In the genomic region with DNA sequence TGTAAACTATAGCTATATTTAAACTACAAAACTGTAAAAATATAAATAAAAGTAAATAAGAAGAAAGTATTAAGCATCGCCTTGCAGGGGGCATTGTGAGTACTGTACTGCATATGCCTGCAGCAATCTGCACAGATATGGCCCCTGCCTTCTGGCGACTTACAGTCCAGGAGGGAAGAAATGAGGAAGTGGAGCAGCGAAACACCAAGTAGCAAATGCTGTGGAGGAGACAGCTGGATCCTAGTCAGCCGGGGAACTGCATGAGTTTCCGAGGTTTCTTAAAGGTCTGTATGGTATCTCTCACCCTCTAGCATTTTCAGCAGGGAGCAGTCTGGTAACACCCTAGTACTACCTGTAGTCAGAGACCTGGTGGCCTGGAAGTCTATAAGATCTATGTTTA, we compare ENCODE assay signal across 1 cellular context.
TF ChIP-seq lines count a peak whose summit lies in the region.

No MANE protein-coding gene starts in this region.

TF ChIP-seq in H1, 55 proteins besides CTCF, POLR2A, EP300 and RAD21 (continued from another document):
- TF ChIP-seq YY1 (IDR thresholded peaks at IDR 0.05; ENCODE audit: low read depth, low read length) = no peak
- no peak for TF ChIP-seq EZH2 (IDR thresholded peaks at IDR 0.05; ENCODE audit: low read depth, low read length, severe bottlenecking)
- no peak for TF ChIP-seq HDAC6 (IDR thresholded peaks at IDR 0.05; ENCODE audit: low read depth, low read length)
- no peak for TF ChIP-seq CBX8 (IDR thresholded peaks at IDR 0.05; ENCODE audit: borderline replicate concordance, low read depth, low read length)
